Comparison of ENCODE assay signal across 16 cellular contexts in the genomic region with DNA sequence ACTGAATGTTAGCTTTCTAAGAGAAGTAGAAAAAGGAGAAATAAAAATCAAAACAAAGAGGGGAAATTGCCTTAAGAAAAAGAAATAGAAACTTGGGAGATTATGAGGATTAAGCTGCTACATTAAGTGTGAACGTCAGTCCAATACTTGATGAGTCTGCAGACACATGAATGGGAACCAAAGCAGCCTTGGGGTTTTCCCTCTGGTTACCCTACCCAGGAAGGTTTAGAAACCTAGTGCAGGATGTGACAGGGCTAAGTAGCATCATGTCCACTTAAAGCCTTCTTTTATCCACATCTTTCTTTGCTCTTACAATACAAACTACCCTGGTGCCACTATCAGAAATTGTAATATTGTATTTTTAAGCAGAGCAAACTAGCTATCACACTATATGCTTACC. TPM values are rescaled to one million over a fixed set of nuclear protein-coding genes. Genes with fewer than 3 reads are reported as not detected.
DNase-seq lines count a peak whose midpoint lies in the region; ATAC-seq and TF ChIP-seq lines count a peak whose summit lies in the region.
"Had no signal": no experiment of that assay in that cellular context is flagged by ENCODE, and none has a peak within 500 bp of the region (broad histone marks: within the 10 kb centered on the region; RNA-seq: fewer than 3 reads in every experiment).

No MANE protein-coding gene starts in this region.

- intact Hi-C loops in colonic mucosa (cut with DNase I) = no loop called here

- no peak overlapping the region for H3K9ac ChIP-seq in colonic mucosa (ENCODE audit: low read depth in 2 of 2, low read length in 2 of 2)

- peak; percentile 59 for ATAC-seq in GM18517 (IDR thresholded peaks at IDR 0.05; ENCODE audit: unreplicated experiment)
- peak; percentile 56 for ATAC-seq in GM19468 (IDR thresholded peaks at IDR 0.05; ENCODE audit: extremely low read depth, unreplicated experiment)
- peak; percentile 95 for ATAC-seq in HG02870 (IDR thresholded peaks at IDR 0.05; ENCODE audit: unreplicated experiment)
- ATAC-seq: left cardiac atrium, natural killer cell, right lobe of liver had no signal

- no peak for TF ChIP-seq CTCF in colonic mucosa (IDR thresholded peaks at IDR 0.05)

- H3K4me1 ChIP-seq in colonic mucosa = no peaks in the 10 kb centered on the region
- H3K4me1 ChIP-seq: right lobe of liver, suprapubic skin had no signal

- no peaks in the 10 kb centered on the region for H3K9me3 ChIP-seq in colonic mucosa
- H3K9me3 ChIP-seq: right lobe of liver, suprapubic skin had no signal

- no peaks in the 10 kb centered on the region for H3K27me3 ChIP-seq in colonic mucosa
- H3K27me3 ChIP-seq: right lobe of liver, suprapubic skin had no signal

- H3K36me3 ChIP-seq in colonic mucosa = no peaks in the 10 kb centered on the region

- H3K27ac ChIP-seq in colonic mucosa = no peak overlapping the region
- H3K27ac ChIP-seq: right lobe of liver, suprapubic skin had no signal

- peak; percentile 65 for DNase-seq in MV-4-11 (lab: John Stamatoyannopoulos, UW)
- DNase-seq in mesenteric fat pad (ENCODE audit: low spot score) = no peak
- no peak for DNase-seq in stimulated activated CD4-positive, alpha-beta T cell treated with anti-CD3 and anti-CD28 coated beads, Interleukin-1b, Interleukin-23, amount 100 ng/mL, for 48 hours
- DNase-seq in colonic mucosa = no peak
- DNase-seq: activated naive CD4-positive, alpha-beta T cell; caudate nucleus; CD4-positive, CD25-positive, alpha-beta regulatory T cell; head of caudate nucleus; left cardiac atrium; natural killer cell; NCI-H2107; right lobe of liver had no signal

- H3K4me3 ChIP-seq in colonic mucosa = no peak overlapping the region
- H3K4me3 ChIP-seq: right lobe of liver, suprapubic skin had no signal

RNA-seq across cellular contexts. Expression of a gene that starts 22.3 kb away (rescaled TPM):
- total RNA-seq in mesenteric fat pad (61.6 TPM), colonic mucosa (100 to 1,000 TPM in 1 of 2 donors, 10 to 100 TPM in 1; 85.1 to 121 TPM)
